23 cellular contexts compared by ENCODE assay signal in genomic region chr1:47781171-47781959, GRCh38.
A peak's percentile ranks its signal among the peaks of the same experiment; 100 is the strongest.
DNase-seq lines count a peak whose midpoint lies in the region; ATAC-seq and TF ChIP-seq lines count a peak whose summit lies in the region.
"Had no signal": no experiment of that assay in that cellular context is flagged by ENCODE, and none has a peak within 500 bp of the region (broad histone marks: within the 10 kb centered on the region; RNA-seq: fewer than 3 reads in every experiment).

No MANE protein-coding gene starts in this region.

- no peaks in the 10 kb centered on the region for H3K9me2 ChIP-seq in GM23338 (ENCODE audit: insufficient read depth)

- no peaks in the 10 kb centered on the region for H3K79me2 ChIP-seq in GM23338 (replicated peaks; ENCODE audit: insufficient read depth)

- no peaks in the 10 kb centered on the region for H3K36me3 ChIP-seq in GM23338 (ENCODE audit: insufficient read depth)
- no peaks in the 10 kb centered on the region for H3K36me3 ChIP-seq in prostate gland
- H3K36me3 ChIP-seq: BE2C had no signal

- POLR2A ChIA-PET in naive thymus-derived CD8-positive, alpha-beta T cell (lab: Charles Lee) = no interaction called here

- intact Hi-C loops in prostate gland (cut with DNase I) = no loop called here

- H3K4me3 Mint-ChIP-seq in GM23338 = no peak overlapping the region
- no peak overlapping the region for H3K4me3 Mint-ChIP-seq in naive thymus-derived CD8-positive, alpha-beta T cell
- H3K4me3 Mint-ChIP-seq: T-helper 1 cell treated with Interleukin-12 subunit alpha and Interleukin-12 subunit beta and Interleukin-4 antibody, amounts not matched to agents 30 μg/mL and 1 μg/mL, for 36 hours had no signal

- ATAC-seq in GM23338 (no peak), foreskin keratinocyte (no peak)
- no peak for ATAC-seq in naive thymus-derived CD8-positive, alpha-beta T cell
- ATAC-seq: A549, esophagus mucosa, mucosa of descending colon, Panc1 had no signal

- H3K36me3 Mint-ChIP-seq in GM23338 (ENCODE audit: low read depth) = no peaks in the 10 kb centered on the region
- H3K36me3 Mint-ChIP-seq in naive thymus-derived CD8-positive, alpha-beta T cell = no peaks in the 10 kb centered on the region

- H3K4me1 ChIP-seq in GM23338 (ENCODE audit: insufficient read depth) (no peaks in the 10 kb centered on the region; the same call in 1 of the 2 replicates), foreskin keratinocyte (no peaks in the 10 kb centered on the region), prostate gland (replicated peaks) (no peaks in the 10 kb centered on the region)
- H3K4me1 ChIP-seq: A549, BE2C had no signal

- no peaks in the 10 kb centered on the region for H3F3A ChIP-seq in GM23338 (replicated peaks; ENCODE audit: low read depth)

- TF ChIP-seq CTCF in GM23338 (conservative IDR thresholded peaks at IDR 0.05; ENCODE audit: low read depth in 2 of 2) (0 out of 4 replicates have a peak, but pooled peaks have one; percentile 8 to 12), foreskin keratinocyte (conservative IDR thresholded peaks at IDR 0.05) (peak; percentile 4), prostate gland (IDR thresholded peaks at IDR 0.05) (no peak)

- no peaks in the 10 kb centered on the region for H3K9me3 Mint-ChIP-seq in GM23338
- no peaks in the 10 kb centered on the region for H3K9me3 Mint-ChIP-seq in naive thymus-derived CD8-positive, alpha-beta T cell
- H3K9me3 Mint-ChIP-seq: T-helper 1 cell treated with Interleukin-12 subunit alpha and Interleukin-12 subunit beta and Interleukin-4 antibody, amounts not matched to agents 30 μg/mL and 1 μg/mL, for 36 hours had no signal

- peaks cover 17% of the 10 kb centered on the region for H3K4me1 Mint-ChIP-seq in GM23338
- H3K4me1 Mint-ChIP-seq in naive thymus-derived CD8-positive, alpha-beta T cell = no peaks in the 10 kb centered on the region

- H3K27me3 ChIP-seq in GM23338 (ENCODE audit: insufficient read depth) = no peaks in the 10 kb centered on the region
- H3K27me3 ChIP-seq in foreskin keratinocyte = peaks cover 4% of the 10 kb centered on the region
- H3K27me3 ChIP-seq in prostate gland (replicated peaks; ENCODE audit: insufficient read depth) = no peaks in the 10 kb centered on the region
- H3K27me3 ChIP-seq: BE2C had no signal

- H3K27ac Mint-ChIP-seq in GM23338 = no peak overlapping the region
- no peak overlapping the region for H3K27ac Mint-ChIP-seq in naive thymus-derived CD8-positive, alpha-beta T cell
- H3K27ac Mint-ChIP-seq: T-helper 1 cell treated with Interleukin-12 subunit alpha and Interleukin-12 subunit beta and Interleukin-4 antibody, amounts not matched to agents 30 μg/mL and 1 μg/mL, for 36 hours had no signal

- H3K9me3 ChIP-seq in prostate gland = no peaks in the 10 kb centered on the region
- H3K9me3 ChIP-seq: A549, BE2C, mucosa of descending colon had no signal

- no peaks in the 10 kb centered on the region for H4K20me1 ChIP-seq in GM23338 (replicated peaks; ENCODE audit: insufficient read depth)

- H2AFZ ChIP-seq in GM23338 = no peak overlapping the region

- TF ChIP-seq POLR2A in prostate gland (IDR thresholded peaks at IDR 0.05) = no peak

- H3K27me3 Mint-ChIP-seq in GM23338 (ENCODE audit: insufficient read depth, low read depth, poor library complexity) = peaks cover 5% of the 10 kb centered on the region
- peaks cover 0 to 30% (median 14%) of the 10 kb centered on the region in 5 donors for H3K27me3 Mint-ChIP-seq in naive thymus-derived CD8-positive, alpha-beta T cell

- peak; percentile 15 for DNase-seq in NCI-H748 (lab: John Stamatoyannopoulos, UW; ENCODE audit: unreplicated experiment)
- no peak for DNase-seq in NCI-H748 treated with DMSO at 0.1 percent for 48 hours (lab: John Stamatoyannopoulos, UW)
- DNase-seq in GM23338 (ENCODE audit: low spot score) = no peak
- DNase-seq in foreskin keratinocyte = no peak
- DNase-seq in prostate gland (ENCODE audit: low spot score) = peak; percentile 50
- DNase-seq in AG20443 (ENCODE audit: low spot score) = no peak
- DNase-seq in naive thymus-derived CD8-positive, alpha-beta T cell = no peak
- DNase-seq in cerebellum (ENCODE audit: low spot score) = no peak
- DNase-seq: activated CD4-positive, alpha-beta T cell treated with anti-CD3 and anti-CD28 coated beads for 4 hours; activated CD8-positive, alpha-beta memory T cell treated with anti-CD3 and anti-CD28 coated beads for 24 hours; activated gamma-delta T cell treated with Interleukin-2 at 50 U/mL for 16 hours; activated T-cell treated with anti-CD3 and anti-CD28 coated beads, Interleukin-2, amount 50 U/mL, for 1 hour; BE2C; COR-L47; DND-41; effector CD8-positive, alpha-beta T cell; foreskin melanocyte; mucosa of descending colon; NCI-H2081 had no signal

- 88% methylated on average over 22 of the region's 22 CpGs for WGBS in prostate gland

- H3K4me2 ChIP-seq in GM23338 = no peak overlapping the region
- H3K4me2 ChIP-seq: A549 had no signal

- H3K4me3 ChIP-seq in GM23338 (no peak overlapping the region), prostate gland (no peak overlapping the region)
- H3K4me3 ChIP-seq: A549, mucosa of descending colon had no signal

- H3K27ac ChIP-seq in GM23338 (ENCODE audit: low read depth) = no peak overlapping the region
- no peak overlapping the region for H3K27ac ChIP-seq in foreskin keratinocyte
- H3K27ac ChIP-seq in prostate gland = no peak overlapping the region
- H3K27ac ChIP-seq: A549 had no signal

TF ChIP-seq in GM23338, 12 proteins besides CTCF, POLR2A, EP300 and RAD21:
- no peak for TF ChIP-seq REST (IDR thresholded peaks at IDR 0.05; ENCODE audit: unreplicated experiment)
- no peak for TF ChIP-seq JUNB (IDR thresholded peaks at IDR 0.05; ENCODE audit: unreplicated experiment)
- TF ChIP-seq CREB1 (CRISPR knock-in tag; IDR thresholded peaks at IDR 0.05; ENCODE audit: low read depth) = no peak
- TF ChIP-seq ZNF114 (CRISPR knock-in tag; IDR thresholded peaks at IDR 0.05) = no peak
- no peak for TF ChIP-seq POLR2AphosphoS5 (IDR thresholded peaks at IDR 0.05; ENCODE audit: low read depth)
- TF ChIP-seq STAT1 (IDR thresholded peaks at IDR 0.05; ENCODE audit: unreplicated experiment) = no peak
- TF ChIP-seq EZH2 (IDR thresholded peaks at IDR 0.05; ENCODE audit: low read depth, unreplicated experiment) = no peak
- no peak for TF ChIP-seq EZH2phosphoT487 (IDR thresholded peaks at IDR 0.05; ENCODE audit: unreplicated experiment)
TF ChIP-seq in GM23338: peak in this region for 0.

Comparison
In these comparisons a context has a peak if more than half of its experiments do, and no peak if none do; other contexts are left out.
1. DNase-seq: peak in NCI-H748 (single experiment) and prostate gland (single experiment); none in NCI-H748 treated with DMSO at 0.1 percent for 48 hours (single experiment), GM23338 (single experiment), foreskin keratinocyte (0 of 2), AG20443 (single experiment), naive thymus-derived CD8-positive, alpha-beta T cell (0 of 10) and cerebellum (single experiment).
2. CTCF ChIP-seq: peak in GM23338 (2 of 2) and foreskin keratinocyte (single experiment); none in prostate gland (0 of 4).